In the genomic region with DNA sequence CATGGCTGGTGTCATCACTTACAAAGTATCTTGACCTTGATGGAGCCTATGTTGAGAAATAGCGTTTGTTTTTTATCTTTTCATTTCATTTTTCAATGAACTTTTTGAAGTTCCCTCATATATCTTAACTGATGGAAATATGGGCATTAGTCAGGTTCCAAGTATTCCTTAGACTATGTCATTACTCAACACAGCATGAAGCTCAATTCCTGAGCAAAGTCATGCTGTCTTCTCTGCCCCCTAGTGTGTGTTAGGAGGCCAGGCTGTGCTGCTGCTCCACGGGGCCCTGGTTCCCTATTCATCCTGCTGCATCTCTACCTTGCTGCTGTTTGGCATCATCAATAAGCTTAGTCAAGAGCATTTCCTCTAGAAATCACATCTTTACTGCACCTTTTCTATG, we compare ENCODE assay signal across 30 cellular contexts. TPM values are rescaled to one million over a fixed set of nuclear protein-coding genes. Genes with fewer than 3 reads are reported as not detected.
DNase-seq lines count a peak whose midpoint lies in the region; ATAC-seq, FAIRE-seq and TF ChIP-seq lines count a peak whose summit lies in the region.
"Had no signal": no experiment of that assay in that cellular context is flagged by ENCODE, and none has a peak within 500 bp of the region (broad histone marks: within the 10 kb centered on the region; RNA-seq: fewer than 3 reads in every experiment).

No MANE protein-coding gene starts in this region.

- no peak overlapping the region for H3K27ac ChIP-seq in IMR-90 (ENCODE audit: insufficient read depth, low read length)
- no peak overlapping the region for H3K27ac ChIP-seq in H1 (ENCODE audit: low read depth, low read length)
- peak overlapping the region; percentile 47 for H3K27ac ChIP-seq in mesenchymal stem cell (ENCODE audit: low read length, poor library complexity, severe bottlenecking)
- no peak overlapping the region for H3K27ac ChIP-seq in adrenal gland
- H3K27ac ChIP-seq: left lung, ovary, spleen, uterus had no signal

- H3K27me3 Mint-ChIP-seq in activated CD4-positive, alpha-beta memory T cell treated with anti-CD3 and anti-CD28 coated beads for 36 hours, result peaks cover 2% of the 10 kb centered on the region
- H3K27me3 Mint-ChIP-seq: stimulated activated naive B cell treated with anti-CD40 and anti-IgM and Interleukin-4, amounts not matched to agents 10 μg/mL and 1 μg/mL and 100 μg/mL, for 72 hours had no signal

- no peaks in the 10 kb centered on the region for H3K23me2 ChIP-seq in H1 (ENCODE audit: low read depth, low read length)

- no peak overlapping the region for H3K4me3 Mint-ChIP-seq in activated CD4-positive, alpha-beta memory T cell treated with anti-CD3 and anti-CD28 coated beads for 36 hours
- H3K4me3 Mint-ChIP-seq: activated naive CD8-positive, alpha-beta T cell treated with anti-CD3 and anti-CD28 coated beads, Interleukin-2, amount 50 U/mL, for 24 hours; CD8-positive, alpha-beta T cell; immature natural killer cell; natural killer cell; stimulated activated naive B cell treated with anti-CD40 and anti-IgM and Interleukin-4, amounts not matched to agents 10 μg/mL and 1 μg/mL and 100 μg/mL, for 72 hours; T-helper 1 cell treated with Interleukin-12 subunit alpha and Interleukin-12 subunit beta and Interleukin-4 antibody, amounts not matched to agents 30 μg/mL and 1 μg/mL, for 36 hours had no signal

- H3K79me1 ChIP-seq in IMR-90 (ENCODE audit: low read depth in 1 of 2, low read length in 2 of 2) (no peaks in the 10 kb centered on the region), H1 (ENCODE audit: low read depth, low read length) (no peaks in the 10 kb centered on the region), mesenchymal stem cell (replicated peaks; ENCODE audit: low read length, poor library complexity, severe bottlenecking) (no peaks in the 10 kb centered on the region)

- H3K56ac ChIP-seq in IMR-90 (ENCODE audit: extremely low read depth, insufficient read depth, low read length) (no peak overlapping the region), H1 (replicated peaks; ENCODE audit: insufficient read length, low read depth, low read length) (no peak overlapping the region)

- H3K23ac ChIP-seq in IMR-90 (ENCODE audit: low read depth, low read length), result no peak overlapping the region
- no peak overlapping the region for H3K23ac ChIP-seq in H1 (ENCODE audit: insufficient read length)
- no peak overlapping the region for H3K23ac ChIP-seq in mesenchymal stem cell (ENCODE audit: low read length in 2 of 2)

- H3K9me1 ChIP-seq in IMR-90 (ENCODE audit: insufficient read depth, low read length), result no peaks in the 10 kb centered on the region

- peaks cover 35% of the 10 kb centered on the region for H3K9me3 ChIP-seq in IMR-90 (ENCODE audit: control insufficient read depth, insufficient read depth, low read length)
- H3K9me3 ChIP-seq in H1 (ENCODE audit: insufficient read depth in 2 of 2, low read depth in 1 of 2, low read length in 1 of 2), result peaks cover 8 to 11% of the 10 kb centered on the region in 2 experiments; a peak in 3 of 4 replicates
- H3K9me3 ChIP-seq in mesenchymal stem cell (ENCODE audit: control insufficient read depth, low read length), result peaks cover 41% of the 10 kb centered on the region
- H3K9me3 ChIP-seq in adrenal gland (replicated peaks in 1 of 3), result peaks cover 0 to 5% (median 0%) of the 10 kb centered on the region in 3 donors
- H3K9me3 ChIP-seq: ovary had no signal

- no TSS peak for BruUV-seq in IMR-90 (replicated peaks; lab: Mats Ljungman, UMichigan)

- H3K9ac ChIP-seq in IMR-90 (ENCODE audit: low read depth, low read length) (no peak overlapping the region), H1 (replicated peaks in 1 of 4; ENCODE audit: extremely low read depth in 1 of 4, low read depth in 3 of 4, low read length in 3 of 4) (no peak overlapping the region), mesenchymal stem cell (ENCODE audit: low read length) (no peak overlapping the region)

- H4K8ac ChIP-seq in IMR-90 (ENCODE audit: low read depth in 2 of 2, low read length in 2 of 2) (no peak overlapping the region), H1 (ENCODE audit: extremely low read depth, insufficient read depth, low read length) (no peak overlapping the region), mesenchymal stem cell (ENCODE audit: low read length) (no peak overlapping the region)

- H3K27me3 ChIP-seq in BJ (ENCODE audit: control insufficient read depth, insufficient read depth, low read length) (no peaks in the 10 kb centered on the region), IMR-90 (ENCODE audit: control insufficient read depth, insufficient read depth, low read length) (no peaks in the 10 kb centered on the region), H1 (replicated peaks in 1 of 4; ENCODE audit: control insufficient read depth in 3 of 4, extremely low read depth in 1 of 4, insufficient read depth in 3 of 4, low read length in 3 of 4) (no peaks in the 10 kb centered on the region), mesenchymal stem cell (ENCODE audit: control insufficient read depth in 1 of 2, insufficient read depth in 1 of 2, low read length in 2 of 2) (no peaks in the 10 kb centered on the region), adrenal gland (no peaks in the 10 kb centered on the region)
- H3K27me3 ChIP-seq: left lung, ovary, spleen, uterus had no signal

- H2BK15ac ChIP-seq in IMR-90 (ENCODE audit: low read depth, low read length) (no peak overlapping the region), H1 (ENCODE audit: low read length) (no peak overlapping the region), mesenchymal stem cell (ENCODE audit: low read depth, poor library complexity, severe bottlenecking) (no peak overlapping the region)

- H2BK5ac ChIP-seq in IMR-90 (ENCODE audit: low read depth, low read length, poor library complexity, severe bottlenecking) (no peak overlapping the region), H1 (ENCODE audit: low read depth, low read length) (no peak overlapping the region), mesenchymal stem cell (ENCODE audit: low read depth, low read length, poor library complexity, severe bottlenecking) (no peak overlapping the region)

- TF ChIP-seq POLR2A in IMR-90 (IDR thresholded peaks at IDR 0.05; ENCODE audit: low read depth, low read length) (no peak), H1 (IDR thresholded peaks at IDR 0.05; ENCODE audit: control extremely low read depth in 1 of 2, low read depth in 2 of 2, low read length in 2 of 2) (no peak), adrenal gland (IDR thresholded peaks at IDR 0.05) (no peak)

- peaks cover 29% of the 10 kb centered on the region for H3K9me3 Mint-ChIP-seq in activated CD4-positive, alpha-beta memory T cell treated with anti-CD3 and anti-CD28 coated beads for 36 hours

- H3K4me2 ChIP-seq in IMR-90 (ENCODE audit: low read depth, low read length) (no peak overlapping the region), H1 (ENCODE audit: insufficient read depth in 1 of 2, low read depth in 2 of 2, low read length in 2 of 2) (no peak overlapping the region), mesenchymal stem cell (ENCODE audit: low read length, poor library complexity, severe bottlenecking) (no peak overlapping the region)

- no peak for DNase-seq in BJ (ENCODE audit: low read depth)
- peak; percentile 27 for DNase-seq in IMR-90
- DNase-seq in H1 (ENCODE audit: low read depth in 1 of 2, low spot score in 2 of 2), result no peak
- peak; percentile 25 for DNase-seq in mesenchymal stem cell
- DNase-seq in middle frontal gyrus (ENCODE audit: extremely low spot score, low spot score), result no peak
- DNase-seq in activated CD4-positive, alpha-beta memory T cell treated with anti-CD3 and anti-CD28 coated beads for 36 hours, result no peak
- no peak for DNase-seq in adrenal gland
- DNase-seq: activated CD4-positive, alpha-beta T cell treated with anti-CD3 and anti-CD28 coated beads for 1 hour; activated CD8-positive, alpha-beta memory T cell treated with anti-CD3 and anti-CD28 coated beads for 24 hours; activated gamma-delta T cell treated with Interleukin-2 at 50 U/mL for 16 hours; activated naive CD8-positive, alpha-beta T cell treated with anti-CD3 and anti-CD28 coated beads, Interleukin-2, amount 50 U/mL, for 24 hours; activated T-cell treated with anti-CD3 and anti-CD28 coated beads, Interleukin-2, amount 50 U/mL, for 1 hour; caudate nucleus; CD8-positive, alpha-beta T cell; DMS 273 treated with DMSO at 0.1 percent for 48 hours; hippocampal formation; immature natural killer cell; KG1; left lung; natural killer cell; NCI-H524; ovary; RPMI8226; spleen; stimulated activated CD4-positive, alpha-beta T cell treated with anti-CD3 and anti-CD28 coated beads, Interleukin-4, amount 100 ng/mL, for 1 hour; stimulated activated naive B cell treated with anti-CD40 and anti-IgM and Interleukin-4, amounts not matched to agents 10 μg/mL and 1 μg/mL and 100 μg/mL, for 72 hours; uterus had no signal

- H4K20me1 ChIP-seq in IMR-90 (ENCODE audit: insufficient read depth, low read length) (no peaks in the 10 kb centered on the region), H1 (replicated peaks in 1 of 2; ENCODE audit: control insufficient read depth in 1 of 2, insufficient read depth in 2 of 2, low read length in 2 of 2) (no peaks in the 10 kb centered on the region)

- TF ChIP-seq RAD21 in IMR-90 (IDR thresholded peaks at IDR 0.05; ENCODE audit: low read length) (0 out of 2 replicates have a peak, but pooled peaks have one; percentile 6), H1 (IDR thresholded peaks at IDR 0.05 in 1 of 2, conservative IDR thresholded peaks at IDR 0.05 in 1 of 2; ENCODE audit: low read depth in 2 of 2, low read length in 2 of 2) (peak in 1 of 2 experiments; percentile 19; a peak in 1 of 4 replicates)

- no peak overlapping the region for H3K14ac ChIP-seq in IMR-90 (replicated peaks; ENCODE audit: low read depth, low read length)
- H3K14ac ChIP-seq in H1 (ENCODE audit: insufficient read length), result no peak overlapping the region
- no peak overlapping the region for H3K14ac ChIP-seq in mesenchymal stem cell (ENCODE audit: low read length in 2 of 2)

- H4K5ac ChIP-seq in IMR-90 (ENCODE audit: low read depth, low read length) (no peak overlapping the region), H1 (ENCODE audit: insufficient read length, low read depth, low read length) (no peak overlapping the region)

- H2BK20ac ChIP-seq in IMR-90 (ENCODE audit: low read depth, low read length) (no peak overlapping the region), H1 (ENCODE audit: low read length) (no peak overlapping the region)

- no peak overlapping the region for H4K91ac ChIP-seq in IMR-90 (ENCODE audit: insufficient read depth, low read depth, low read length)
- H4K91ac ChIP-seq in H1 (replicated peaks; ENCODE audit: insufficient read length, low read length), result no peak overlapping the region
- no peak overlapping the region for H4K91ac ChIP-seq in mesenchymal stem cell (ENCODE audit: low read length)

- H2AK9ac ChIP-seq in IMR-90 (replicated peaks; ENCODE audit: low read depth, low read length, poor library complexity), result no peak overlapping the region

- H3K36me3 ChIP-seq in BJ (ENCODE audit: control insufficient read depth, insufficient read depth, low read length) (no peaks in the 10 kb centered on the region), IMR-90 (ENCODE audit: control insufficient read depth, insufficient read depth, low read length) (peaks cover 17% of the 10 kb centered on the region), H1 (ENCODE audit: control insufficient read depth in 2 of 4, insufficient read depth in 4 of 4, low read length in 3 of 4) (peaks cover 0 to 29% (median 12%) of the 10 kb centered on the region in 4 experiments; a peak in 5 of 8 replicates), mesenchymal stem cell (ENCODE audit: control insufficient read depth in 1 of 2, insufficient read depth in 2 of 2, low read depth in 1 of 2, low read length in 2 of 2) (peaks cover 4 to 24% of the 10 kb centered on the region in 2 experiments), adrenal gland (replicated peaks in 1 of 2) (no peaks in the 10 kb centered on the region)
- H3K36me3 ChIP-seq: left lung, ovary, uterus had no signal

- no peak overlapping the region for H3K18ac ChIP-seq in IMR-90 (ENCODE audit: low read depth, low read length)
- H3K18ac ChIP-seq in H1 (ENCODE audit: extremely low read depth, low read length), result no peak overlapping the region
- H3K18ac ChIP-seq in mesenchymal stem cell (ENCODE audit: low read depth in 1 of 2, low read length in 2 of 2), result no peak overlapping the region

- WGBS in IMR-90 (ENCODE audit: extremely low coverage in 2 of 2, insufficient read length in 1 of 2), 2 experiments, result no CpG with 5 or more reads among the region's 2 CpGs
- 87% methylated on average over 2 of the region's 2 CpGs; no CpG with 5 or more reads in 1 of the 2 experiments for WGBS in H1 (ENCODE audit: extremely low coverage in 1 of 2, insufficient coverage in 1 of 2, insufficient read length in 1 of 2, insufficient replicate concordance in 2 of 2, low coverage in 1 of 2, low lambda C conversion rate in 2 of 2, missing lambda C conversion rate in 1 of 2), 2 experiments
- no CpG with 5 or more reads among the region's 2 CpGs for WGBS in mesenchymal stem cell
- WGBS in adrenal gland, 4 donors, result 29 to 63% (median 59%) methylated on average over 1 to 2 of the region's 2 CpGs

- in situ Hi-C loops in IMR-90 (cut with MboI; ENCODE audit: low sequenced_read_pairs), result no loop called here

- H2AK5ac ChIP-seq in IMR-90 (ENCODE audit: low read depth, low read length), result no peak overlapping the region
- no peak overlapping the region for H2AK5ac ChIP-seq in H1 (ENCODE audit: low read depth, low read length)
- no peak overlapping the region for H2AK5ac ChIP-seq in mesenchymal stem cell (ENCODE audit: low read length, severe bottlenecking)

- peaks cover 20% of the 10 kb centered on the region for H3K36me3 Mint-ChIP-seq in activated CD4-positive, alpha-beta memory T cell treated with anti-CD3 and anti-CD28 coated beads for 36 hours

- CTCF ChIA-PET in BJ (lab: Yijun Ruan, JAX), result interaction anchor here (2.1 kb wide), 1 partner anchor 908 kb away, joined by 8 read pairs; no protein-coding TSS in a partner anchor
- CTCF ChIA-PET in IMR-90 (lab: Yijun Ruan, JAX), result no interaction called here
- CTCF ChIA-PET in H1 (lab: Charles Lee; ENCODE audit: partially characterized antibody), result interaction anchor here (1.0 to 1.2 kb wide), 2 partner anchors 17 to 24 kb away, joined by 3 read pairs; no protein-coding TSS in a partner anchor
- CTCF ChIA-PET in activated CD4-positive, alpha-beta memory T cell treated with anti-CD3 and anti-CD28 coated beads for 36 hours (lab: Charles Lee), result no interaction called here

- POLR2A ChIA-PET in BJ (lab: Charles Lee), result no interaction called here
- POLR2A ChIA-PET in IMR-90 (lab: Charles Lee; ENCODE audit: unreplicated experiment), result no interaction called here
- POLR2A ChIA-PET in H1 (lab: Charles Lee; ENCODE audit: partially characterized antibody), result no interaction called here
- POLR2A ChIA-PET in activated CD4-positive, alpha-beta memory T cell treated with anti-CD3 and anti-CD28 coated beads for 36 hours (lab: Charles Lee), result no interaction called here

- no peaks in the 10 kb centered on the region for H3K79me2 ChIP-seq in H1 (ENCODE audit: control insufficient read depth in 1 of 2, insufficient read depth in 2 of 2, low read length in 2 of 2)

- dilution Hi-C loops in IMR-90 (cut with HindIII; ENCODE audit: low sequenced_read_pairs, unreplicated experiment), result no loop called here

- H3K27ac Mint-ChIP-seq in activated CD4-positive, alpha-beta memory T cell treated with anti-CD3 and anti-CD28 coated beads for 36 hours, result no peak overlapping the region
- H3K27ac Mint-ChIP-seq: activated naive CD8-positive, alpha-beta T cell treated with anti-CD3 and anti-CD28 coated beads, Interleukin-2, amount 50 U/mL, for 24 hours; CD8-positive, alpha-beta T cell; immature natural killer cell; natural killer cell; stimulated activated naive B cell treated with anti-CD40 and anti-IgM and Interleukin-4, amounts not matched to agents 10 μg/mL and 1 μg/mL and 100 μg/mL, for 72 hours; T-helper 1 cell treated with Interleukin-12 subunit alpha and Interleukin-12 subunit beta and Interleukin-4 antibody, amounts not matched to agents 30 μg/mL and 1 μg/mL, for 36 hours had no signal

- H2BK120ac ChIP-seq in IMR-90 (ENCODE audit: low read depth, low read length) (no peak overlapping the region), H1 (replicated peaks; ENCODE audit: low read depth, low read length) (no peak overlapping the region), mesenchymal stem cell (ENCODE audit: low read depth, low read length) (no peak overlapping the region)

- peak; percentile 49 for ATAC-seq in IMR-90 (ENCODE audit: low read depth)
- ATAC-seq in GM21529 (IDR thresholded peaks at IDR 0.05; ENCODE audit: unreplicated experiment), result no peak
- ATAC-seq: activated naive CD8-positive, alpha-beta T cell treated with anti-CD3 and anti-CD28 coated beads, Interleukin-2, amount 50 U/mL, for 24 hours; CD8-positive, alpha-beta T cell; left lung; natural killer cell; stimulated activated naive B cell treated with anti-CD40 and anti-IgM and Interleukin-4, amounts not matched to agents 10 μg/mL and 1 μg/mL and 100 μg/mL, for 72 hours had no signal

- H3K4ac ChIP-seq in IMR-90 (ENCODE audit: low read depth, low read length), result no peak overlapping the region
- H3K4ac ChIP-seq in H1 (replicated peaks; ENCODE audit: insufficient read length, low read depth, low read length), result no peak overlapping the region
- H3K4ac ChIP-seq in mesenchymal stem cell (ENCODE audit: low read depth in 1 of 2, low read length in 2 of 2), result no peak overlapping the region

- FAIRE-seq in H1 (lab: Jason Lieb, UNC), result peak; percentile 90
- FAIRE-seq: frontal cortex had no signal

- no peaks in the 10 kb centered on the region for H3K4me1 Mint-ChIP-seq in activated CD4-positive, alpha-beta memory T cell treated with anti-CD3 and anti-CD28 coated beads for 36 hours (ENCODE audit: low read depth)
- H3K4me1 Mint-ChIP-seq: activated naive CD8-positive, alpha-beta T cell treated with anti-CD3 and anti-CD28 coated beads, Interleukin-2, amount 50 U/mL, for 24 hours; immature natural killer cell; natural killer cell had no signal

- H3K4me3 ChIP-seq in BJ (ENCODE audit: low read depth, low read length) (no peak overlapping the region), IMR-90 (ENCODE audit: insufficient read depth, low read depth, low read length) (no peak overlapping the region), H1 (ENCODE audit: extremely low read depth in 1 of 4, insufficient read depth in 2 of 4, low read depth in 3 of 4, low read length in 4 of 4) (no peak overlapping the region), mesenchymal stem cell (ENCODE audit: insufficient read depth in 1 of 2, low read depth in 1 of 2, low read length in 2 of 2) (no peak overlapping the region), adrenal gland (no peak overlapping the region)
- H3K4me3 ChIP-seq: left lung, ovary, spleen, uterus had no signal

- H3K4me1 ChIP-seq in IMR-90 (ENCODE audit: control insufficient read depth, insufficient read depth, low read length), result no peaks in the 10 kb centered on the region
- no peaks in the 10 kb centered on the region for H3K4me1 ChIP-seq in H1 (replicated peaks in 1 of 4; ENCODE audit: control insufficient read depth in 3 of 4, insufficient read depth in 4 of 4, low read length in 3 of 4)
- no peaks in the 10 kb centered on the region for H3K4me1 ChIP-seq in mesenchymal stem cell (ENCODE audit: control insufficient read depth, insufficient read depth, low read depth, low read length)
- no peaks in the 10 kb centered on the region for H3K4me1 ChIP-seq in adrenal gland (replicated peaks in 1 of 2)
- H3K4me1 ChIP-seq: left lung, spleen, uterus had no signal

- no peak for TF ChIP-seq EP300 in H1 (IDR thresholded peaks at IDR 0.05; ENCODE audit: borderline replicate concordance in 1 of 2, low read depth in 2 of 2, low read length in 2 of 2)

- TF ChIP-seq CTCF in BJ (IDR thresholded peaks at IDR 0.05; ENCODE audit: insufficient read depth, low read depth, low read length) (peak; percentile 22; the same call in 1 of the 2 replicates), IMR-90 (conservative IDR thresholded peaks at IDR 0.05; ENCODE audit: low read depth, low read length) (0 out of 2 replicates have a peak, but pooled peaks have one; percentile 23), H1 (IDR thresholded peaks at IDR 0.05; ENCODE audit: control extremely low read depth in 1 of 3, insufficient read depth in 1 of 3, low read depth in 1 of 3, low read length in 3 of 3) (peak in 1 of 3 experiments; percentile 10; a peak in 1 of 4 replicates), adrenal gland (IDR thresholded peaks at IDR 0.05) (no peak)

- intact Hi-C loops in IMR-90 (cut with micrococcal nuclease) (no loop called here), adrenal gland (cut with DNase I) (no loop called here)
- intact Hi-C loops in activated CD4-positive, alpha-beta memory T cell treated with anti-CD3 and anti-CD28 coated beads for 36 hours (cut with micrococcal nuclease), result no loop called here

- H2BK12ac ChIP-seq in H1 (ENCODE audit: low read depth, low read length), result no peak overlapping the region
- no peak overlapping the region for H2BK12ac ChIP-seq in mesenchymal stem cell (ENCODE audit: low read length in 2 of 2)

- H2AFZ ChIP-seq in IMR-90 (replicated peaks; ENCODE audit: low read length, poor library complexity) (no peak overlapping the region), H1 (ENCODE audit: low read length) (no peak overlapping the region), mesenchymal stem cell (ENCODE audit: low read depth, low read length) (no peak overlapping the region)

RNA-seq across cellular contexts. Expression of a gene that starts 40.9 kb away (rescaled TPM):
- polyA plus RNA-seq in BJ (2011; rRNA removed) (not detected in 2 replicates), IMR-90 (2012; rRNA removed) (0.07 and 0.10 TPM in 2 replicates), H1 (2011; rRNA removed) (30.7 and 36.1 TPM in 2 replicates), adrenal gland (1 to 10 TPM in 2 of 3 donors, under 1 TPM in 1; 0.27 to 1.2 (median 1.1) TPM)
- not detected in 2 replicates for polyA minus RNA-seq in BJ (2011; rRNA and poly(A)+ RNA removed)
- total RNA-seq in IMR-90 (2012; rRNA removed) (not detected in 2 replicates), adrenal gland (1 to 10 TPM in 5 of 8 donors, under 1 TPM in 3; 0.48 to 2.2 (median 1.4) TPM)
- polyA plus RNA-seq in IMR-90 (2012; cell fraction: cytosol; rRNA removed), result 0.15 TPM in 1 of 2 replicates, not detected in the other
- 0.03 TPM in 1 of 2 replicates, not detected in the other for polyA plus RNA-seq in IMR-90 (2012; cell fraction: nucleus; rRNA removed; ENCODE audit: low replicate concordance)
- total RNA-seq in H1 (2021; fragmentation: NEBNext Ultra II Directional; extraction: Animal tissue kit (Norgen Biotek cat#: 25700)), result 18.5 and 19.3 TPM in 2 replicates
- 24.1 TPM for polyA plus RNA-seq in H1 (2011; cell fraction: cytosol; rRNA removed)
- polyA plus RNA-seq in H1 (2011; cell fraction: nucleus; rRNA removed), result 28.3 TPM
- polyA plus RNA-seq in H1 (2012, experiment 1 of 2), result 16.9 to 26.4 TPM (median 22.1 TPM) in 4 replicates
- 26.6 TPM for polyA plus RNA-seq in H1 (2012, experiment 2 of 2)
- 15.6 TPM for polyA plus RNA-seq in H1 (2013, experiment 1 of 2)
- polyA plus RNA-seq in H1 (2013, experiment 2 of 2), result 16.3 TPM
- polyA minus RNA-seq in H1 (2011; rRNA and poly(A)+ RNA removed), result 28.3 and 30.7 TPM in 2 replicates
- 14.5 TPM for polyA minus RNA-seq in H1 (2011; cell fraction: cytosol; rRNA and poly(A)+ RNA removed)
- 12.9 TPM for polyA minus RNA-seq in H1 (2011; cell fraction: nucleus; rRNA and poly(A)+ RNA removed)
- 1.2 TPM for polyA plus RNA-seq in mesenchymal stem cell (2013, experiment 1 of 2)
- polyA plus RNA-seq in mesenchymal stem cell (2013, experiment 2 of 2), result 1.3 TPM
- not detected for total RNA-seq in activated CD4-positive, alpha-beta memory T cell treated with anti-CD3 and anti-CD28 coated beads for 36 hours
- total RNA-seq: CD8-positive, alpha-beta T cell; natural killer cell; spleen had no signal

Comparison
In these comparisons a context has a peak if more than half of its experiments do, and no peak if none do; other contexts are left out.
1. DNase-seq: peak in IMR-90 (single experiment) and mesenchymal stem cell (single experiment); none in BJ (single experiment), H1 (0 of 2), middle frontal gyrus (single experiment), activated CD4-positive, alpha-beta memory T cell treated with anti-CD3 and anti-CD28 coated beads for 36 hours (single experiment) and adrenal gland (0 of 7).
2. CTCF ChIP-seq: peak in BJ (single experiment) and IMR-90 (single experiment); none in adrenal gland (0 of 6).
3. CTCF ChIA-PET loops: an anchor here in BJ (2.1 kb wide) and H1 (1.0 to 1.2 kb wide); none called in IMR-90 and activated CD4-positive, alpha-beta memory T cell treated with anti-CD3 and anti-CD28 coated beads for 36 hours.